Comparison of ENCODE assay signal across 27 cellular contexts in genomic region chr12:132317233-132317938, GRCh38. TPM values are rescaled to one million over a fixed set of nuclear protein-coding genes. Genes with fewer than 3 reads are reported as not detected.
"Had no signal": no experiment of that assay in that cellular context is flagged by ENCODE, and none has a peak within 500 bp of the region (broad histone marks: within the 10 kb centered on the region; RNA-seq: fewer than 3 reads in every experiment).

No MANE protein-coding gene starts in this region.

- FAIRE-seq: endothelial cell of umbilical vein, islet of Langerhans, pancreas had no signal

- H3K9me3 ChIP-seq: mucosa of descending colon, neutrophil, pancreas, thyroid gland had no signal

- H3K4me3 ChIP-seq: coronary artery, esophagus muscularis mucosa, gastroesophageal sphincter, heart right ventricle, mucosa of descending colon, pancreas, smooth muscle cell, stomach, thyroid gland had no signal

- H3K36me3 ChIP-seq: esophagus muscularis mucosa, gastroesophageal sphincter, heart right ventricle, neutrophil, pancreas, stomach, thyroid gland had no signal

- DNase-seq: dermis blood vessel endothelial cell; effector memory CD4-positive, alpha-beta T cell; foreskin keratinocyte; hippocampal formation; kidney glomerular epithelial cell; mesenchymal stem cell; naive B cell; nephron progenitor cell; stimulated activated CD4-positive, alpha-beta T cell treated with anti-CD3 and anti-CD28 coated beads, Interleukin-2, amount 100 ng/mL, for 24 hours; stimulated activated CD4-positive, alpha-beta T cell treated with anti-CD3 and anti-CD28 coated beads, Interleukin-4, amount 100 ng/mL, for 24 hours; stimulated activated naive CD4-positive, alpha-beta T cell treated with Interleukin-2 at 50 U/mL for 16 hours; stomach; thyroid gland had no signal

- H3K4me2 ChIP-seq: smooth muscle cell had no signal

- H3K4me1 ChIP-seq: foreskin keratinocyte, heart right ventricle, pancreas, thyroid gland had no signal

- H3K27me3 ChIP-seq: foreskin keratinocyte, thyroid gland had no signal

- H3K27ac ChIP-seq: coronary artery, esophagus muscularis mucosa, foreskin keratinocyte, gastroesophageal sphincter, heart right ventricle, neutrophil, pancreas, stomach, thyroid gland had no signal

- ATAC-seq: foreskin keratinocyte; gastroesophageal sphincter; mucosa of descending colon; pancreas; stimulated activated effector memory CD8-positive, alpha-beta T cell treated with anti-CD3 and anti-CD28 coated beads, Interleukin-12 subunit alpha, Interleukin-12 subunit beta, amount 100 ng/mL, for 72 hours had no signal

RNA-seq across cellular contexts. Expression of gene GALNT9, which starts 12.0 kb away (rescaled TPM):
- total RNA-seq: epithelial cell of proximal tubule, foreskin keratinocyte, sciatic nerve, smooth muscle cell, subcutaneous adipose tissue had no signal
- polyA plus RNA-seq: foreskin keratinocyte had no signal
